Comparison of ENCODE assay signal across 23 cellular contexts in the genomic region with DNA sequence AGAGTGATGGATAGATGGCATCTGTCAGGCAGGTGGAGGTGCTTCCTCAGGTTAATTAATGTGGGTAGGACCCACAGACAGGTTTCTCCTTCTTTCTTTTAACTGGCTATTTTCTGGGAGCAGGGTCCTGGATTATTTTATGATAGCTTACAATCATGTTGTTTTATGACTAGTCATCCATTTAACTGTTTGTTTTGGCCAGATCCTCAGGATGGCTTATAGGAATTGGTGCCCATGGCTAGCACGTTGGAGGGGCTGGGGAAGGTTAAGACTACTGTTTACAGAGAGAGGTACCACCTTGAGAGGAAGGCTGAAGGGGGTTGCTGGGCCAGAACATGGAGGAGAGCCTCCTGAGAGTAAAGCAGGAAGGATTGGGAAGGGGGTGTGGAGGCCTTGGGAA.
DNase-seq lines count a peak whose midpoint lies in the region; ATAC-seq and TF ChIP-seq lines count a peak whose summit lies in the region.
"Had no signal": no experiment of that assay in that cellular context is flagged by ENCODE, and none has a peak within 500 bp of the region (broad histone marks: within the 10 kb centered on the region; RNA-seq: fewer than 3 reads in every experiment).

No MANE protein-coding gene starts in this region.

- no peaks in the 10 kb centered on the region for H3K27me3 ChIP-seq in CD4-positive, alpha-beta T cell (ENCODE audit: control insufficient read depth, insufficient read depth, low read length)
- H3K27me3 ChIP-seq in H9 (ENCODE audit: insufficient read depth, low read length) = no peaks in the 10 kb centered on the region
- H3K27me3 ChIP-seq: gastrocnemius medialis, MG63 had no signal

- H3K4me2 ChIP-seq in H9 (ENCODE audit: insufficient read depth, insufficient read length, low read length) = no peak overlapping the region

- H3K9me3 ChIP-seq in CD4-positive, alpha-beta T cell (ENCODE audit: control insufficient read depth, low read length) = no peaks in the 10 kb centered on the region
- no peaks in the 10 kb centered on the region for H3K9me3 ChIP-seq in H9 (ENCODE audit: control insufficient read depth, low read depth, low read length)
- H3K9me3 ChIP-seq: gastrocnemius medialis, MG63, prostate gland had no signal

- H3K4me1 Mint-ChIP-seq in CD4-positive, alpha-beta T cell (ENCODE audit: low read depth) = peaks cover 94% of the 10 kb centered on the region
- peaks cover 25 to 33% of the 10 kb centered on the region in 2 experiments for H3K4me1 Mint-ChIP-seq in H9
- H3K4me1 Mint-ChIP-seq in central memory CD8-positive, alpha-beta T cell = peaks cover 79% of the 10 kb centered on the region
- peaks cover 41 to 89% (median 82%) of the 10 kb centered on the region in 4 donors for H3K4me1 Mint-ChIP-seq in naive thymus-derived CD8-positive, alpha-beta T cell

- H2AK5ac ChIP-seq in H9 (ENCODE audit: insufficient read length, low read length) = no peak overlapping the region

- no peaks in the 10 kb centered on the region for H4K20me1 ChIP-seq in H9 (ENCODE audit: control insufficient read depth, insufficient read depth, insufficient read length)

- peaks cover 3% of the 10 kb centered on the region for H3K79me1 ChIP-seq in H9 (ENCODE audit: insufficient read depth, low read depth, low read length, poor library complexity, severe bottlenecking)

- H3K36me3 Mint-ChIP-seq in CD4-positive, alpha-beta T cell (ENCODE audit: low read depth) = peaks cover 9% of the 10 kb centered on the region
- H3K36me3 Mint-ChIP-seq in H9 (ENCODE audit: insufficient read depth in 1 of 3, low read depth in 3 of 3) = peaks cover 0 to 5% (median 2%) of the 10 kb centered on the region in 3 experiments; a peak in 1 of 7 replicates
- H3K36me3 Mint-ChIP-seq in central memory CD8-positive, alpha-beta T cell (ENCODE audit: insufficient read depth) = no peaks in the 10 kb centered on the region
- H3K36me3 Mint-ChIP-seq in naive thymus-derived CD8-positive, alpha-beta T cell = peaks cover 0 to 9% (median 0%) of the 10 kb centered on the region in 3 donors
- H3K36me3 Mint-ChIP-seq: type B pancreatic cell had no signal

- no peak overlapping the region for H3K14ac ChIP-seq in H9 (ENCODE audit: insufficient read depth, low read length)

- no peak overlapping the region for H2AFZ ChIP-seq in H9 (ENCODE audit: low read length)
- H2AFZ ChIP-seq: GM23248 had no signal

- H3K27me3 Mint-ChIP-seq in CD4-positive, alpha-beta T cell = no peaks in the 10 kb centered on the region
- no peaks in the 10 kb centered on the region for H3K27me3 Mint-ChIP-seq in H9 (ENCODE audit: low read depth)
- H3K27me3 Mint-ChIP-seq in central memory CD8-positive, alpha-beta T cell = no peaks in the 10 kb centered on the region
- no peaks in the 10 kb centered on the region for H3K27me3 Mint-ChIP-seq in naive thymus-derived CD8-positive, alpha-beta T cell
- H3K27me3 Mint-ChIP-seq: activated naive CD8-positive, alpha-beta T cell treated with anti-CD3 and anti-CD28 coated beads, Interleukin-2, amount 10 ng/mL, durations not matched to agents 7 days and 5 days; type B pancreatic cell had no signal

- H2BK12ac ChIP-seq in H9 (ENCODE audit: insufficient read length, low read depth, low read length) = no peak overlapping the region

- no peak overlapping the region for H3K23ac ChIP-seq in H9 (ENCODE audit: insufficient read length, low read depth, low read length)

- no peak overlapping the region for H4K91ac ChIP-seq in H9 (ENCODE audit: insufficient read length, low read depth, low read length)

- intact Hi-C loops in CD4-positive, alpha-beta T cell (cut with DNase I, micrococcal nuclease) = loop anchor here in 1 of 2 experiments (1.0 kb wide), 1 partner anchor 53 kb away; no protein-coding TSS in a partner anchor

- no peak overlapping the region for H3K4ac ChIP-seq in H9 (ENCODE audit: low read depth, low read length)

- H4K5ac ChIP-seq in H9 (ENCODE audit: insufficient read length, low read depth, low read length) = no peak overlapping the region

- no peak overlapping the region for H2BK15ac ChIP-seq in H9 (ENCODE audit: low read depth, low read length)

- no peaks in the 10 kb centered on the region for H3K9me3 Mint-ChIP-seq in CD4-positive, alpha-beta T cell
- no peaks in the 10 kb centered on the region for H3K9me3 Mint-ChIP-seq in H9
- H3K9me3 Mint-ChIP-seq in central memory CD8-positive, alpha-beta T cell = no peaks in the 10 kb centered on the region
- no peaks in the 10 kb centered on the region for H3K9me3 Mint-ChIP-seq in naive thymus-derived CD8-positive, alpha-beta T cell
- H3K9me3 Mint-ChIP-seq: activated naive CD8-positive, alpha-beta T cell treated with anti-CD3 and anti-CD28 coated beads, Interleukin-2, amount 10 ng/mL, durations not matched to agents 7 days and 5 days had no signal

- no peak overlapping the region for H2BK120ac ChIP-seq in H9 (ENCODE audit: low read depth, low read length, poor library complexity, severe bottlenecking)

- POLR2A ChIA-PET in CD4-positive, alpha-beta T cell (lab: Charles Lee) = no interaction called here
- POLR2A ChIA-PET in naive thymus-derived CD8-positive, alpha-beta T cell (lab: Charles Lee) = no interaction called here

- H3K23me2 ChIP-seq in H9 (ENCODE audit: insufficient read length, low read depth, low read length, poor library complexity, severe bottlenecking) = no peaks in the 10 kb centered on the region

- no peak for ATAC-seq in CD4-positive, alpha-beta T cell (ENCODE audit: poor library complexity)
- ATAC-seq in central memory CD8-positive, alpha-beta T cell (replicated peaks; ENCODE audit: extremely low read depth, poor library complexity, severe bottlenecking) = no peak
- ATAC-seq in naive thymus-derived CD8-positive, alpha-beta T cell = no peak
- ATAC-seq: gastrocnemius medialis, K562 had no signal

- DNase-seq in CD4-positive, alpha-beta T cell = no peak
- DNase-seq in H9 = no peak
- no peak for DNase-seq in central memory CD8-positive, alpha-beta T cell (ENCODE audit: low spot score in 2 of 2)
- DNase-seq in naive thymus-derived CD8-positive, alpha-beta T cell = no peak
- no peak for DNase-seq in NCI-H345 (lab: John Stamatoyannopoulos, UW)
- DNase-seq in NK-92 treated with Interleukin-12 subunit alpha and Interleukin-12 subunit beta, amount 100 ng/mL, for 24 hours (lab: John Stamatoyannopoulos, UW) = no peak
- no peak for DNase-seq in T-helper 1 cell
- no peak for DNase-seq in NCI-H1694 (lab: John Stamatoyannopoulos, UW)
- DNase-seq: activated CD4-positive, alpha-beta T cell treated with anti-CD3 and anti-CD28 coated beads, Interleukin-2, amount 50 U/mL, for 1 hour; activated naive CD8-positive, alpha-beta T cell treated with anti-CD3 and anti-CD28 coated beads, Interleukin-2, amount 10 ng/mL, durations not matched to agents 7 days and 5 days; DMS79; gastrocnemius medialis; GF-D8; GM23248; hypothalamus; MG63; NCI-H1417; NCI-H2107; NCI-H510A; stimulated activated CD8-positive, alpha-beta memory T cell treated with anti-CD3 and anti-CD28 coated beads, Interleukin-4, amount 100 ng/mL, for 48 hours had no signal

- no peak overlapping the region for H3T11ph ChIP-seq in H9 (ENCODE audit: low read length)

- no CpG with 5 or more reads among the region's 1 CpG for WGBS in H9 (ENCODE audit: extremely low coverage, insufficient read length, low lambda C conversion rate)

- peak overlapping the region; percentile 72 for H3K27ac Mint-ChIP-seq in CD4-positive, alpha-beta T cell
- peak overlapping the region in 2 of 3 experiments; percentile 33 to 69; a peak in 2 of 7 replicates for H3K27ac Mint-ChIP-seq in H9
- peak overlapping the region; percentile 62 for H3K27ac Mint-ChIP-seq in central memory CD8-positive, alpha-beta T cell (ENCODE audit: low read depth)
- H3K27ac Mint-ChIP-seq in naive thymus-derived CD8-positive, alpha-beta T cell = peak overlapping the region in 9 of 10 donors; percentile 3 to 95 (median 65)
- H3K27ac Mint-ChIP-seq: activated naive CD8-positive, alpha-beta T cell treated with anti-CD3 and anti-CD28 coated beads, Interleukin-2, amount 10 ng/mL, durations not matched to agents 7 days and 5 days; type B pancreatic cell had no signal

- H4K8ac ChIP-seq in H9 (replicated peaks; ENCODE audit: insufficient read length, low read depth, low read length) = no peak overlapping the region

- no peak overlapping the region for H3K27ac ChIP-seq in CD4-positive, alpha-beta T cell (ENCODE audit: low read depth, low read length)
- H3K27ac ChIP-seq in H9 (ENCODE audit: insufficient read length, low read depth, low read length) = no peak overlapping the region
- H3K27ac ChIP-seq: gastrocnemius medialis, GM23248, prostate gland had no signal

- H2BK5ac ChIP-seq in H9 (ENCODE audit: insufficient read length, low read length) = no peak overlapping the region

- H3K4me1 ChIP-seq in H9 (ENCODE audit: insufficient read depth, low read length) = peaks cover 8% of the 10 kb centered on the region; the same call in 1 of the 2 replicates
- H3K4me1 ChIP-seq: prostate gland had no signal

- no peak overlapping the region for H3K9ac ChIP-seq in H9 (ENCODE audit: extremely low read depth, insufficient read length, low read length)
- H3K9ac ChIP-seq: GM23248 had no signal

- H3K56ac ChIP-seq in H9 (ENCODE audit: insufficient read length, low read depth, low read length) = no peak overlapping the region

- no peak overlapping the region for H2BK20ac ChIP-seq in H9 (ENCODE audit: low read depth, low read length, poor library complexity, severe bottlenecking)

- no peak for TF ChIP-seq CTCF in CD4-positive, alpha-beta T cell (IDR thresholded peaks at IDR 0.05)
- TF ChIP-seq CTCF in H9 (conservative IDR thresholded peaks at IDR 0.05) = no peak

- CTCF ChIA-PET in CD4-positive, alpha-beta T cell (lab: Charles Lee) = no interaction called here

- H3K79me2 ChIP-seq in H9 (ENCODE audit: insufficient read depth, low read length) = no peaks in the 10 kb centered on the region; the same call in 1 of the 2 replicates

- H3K4me3 Mint-ChIP-seq in CD4-positive, alpha-beta T cell = no peak overlapping the region
- H3K4me3 Mint-ChIP-seq in H9 = no peak overlapping the region
- no peak overlapping the region for H3K4me3 Mint-ChIP-seq in central memory CD8-positive, alpha-beta T cell
- H3K4me3 Mint-ChIP-seq in naive thymus-derived CD8-positive, alpha-beta T cell = no peak overlapping the region
- H3K4me3 Mint-ChIP-seq: activated naive CD8-positive, alpha-beta T cell treated with anti-CD3 and anti-CD28 coated beads, Interleukin-2, amount 10 ng/mL, durations not matched to agents 7 days and 5 days; type B pancreatic cell had no signal

- no peak overlapping the region for H3K18ac ChIP-seq in H9 (ENCODE audit: insufficient read length, low read depth, low read length)
